ENCODE assay signal across 20 cellular contexts in genomic region chr2:144026679-144027078, GRCh38.
DNase-seq lines count a peak whose midpoint lies in the region; ATAC-seq, FAIRE-seq and TF ChIP-seq lines count a peak whose summit lies in the region.
"Had no signal": no experiment of that assay in that cellular context is flagged by ENCODE, and none has a peak within 500 bp of the region (broad histone marks: within the 10 kb centered on the region; RNA-seq: fewer than 3 reads in every experiment).

No MANE protein-coding gene starts in this region.

- no peak overlapping the region for H2AFZ ChIP-seq in HepG2 (ENCODE audit: low read length)
- H2AFZ ChIP-seq in K562 (ENCODE audit: low read depth, low read length) = no peak overlapping the region

- H3K36me3 ChIP-seq in HepG2 (replicated peaks in 1 of 2; ENCODE audit: control insufficient read depth in 1 of 2, insufficient read depth in 2 of 2, low read length in 2 of 2) = no peaks in the 10 kb centered on the region
- H3K36me3 ChIP-seq in right lobe of liver = no peaks in the 10 kb centered on the region
- no peaks in the 10 kb centered on the region for H3K36me3 ChIP-seq in K562 (ENCODE audit: control insufficient read depth, insufficient read depth, low read length)
- H3K36me3 ChIP-seq: BLaER1 treated with 17β-estradiol and CSF1 and Interleukin-3, amounts not matched to agents 10 nM and 100 nM had no signal

- H3K9me3 ChIP-seq in HepG2 (ENCODE audit: low read length) = peaks cover 12% of the 10 kb centered on the region
- H3K9me3 ChIP-seq in right lobe of liver = peaks cover 0 to 4% (median 0%) of the 10 kb centered on the region in 4 donors
- no peaks in the 10 kb centered on the region for H3K9me3 ChIP-seq in K562 (replicated peaks; ENCODE audit: control insufficient read depth, insufficient read depth, low read depth, low read length)

- 82% methylated on average over 1 of the region's 1 CpG for WGBS in HepG2 (ENCODE audit: low lambda C conversion rate)
- 100% methylated on average over 1 of the region's 1 CpG for WGBS in right lobe of liver (ENCODE audit: insufficient coverage, low coverage, low lambda C conversion rate, missing lambda C conversion rate)
- 50% methylated on average over 1 of the region's 1 CpG for WGBS in K562 (ENCODE audit: insufficient coverage, low coverage, missing lambda C conversion rate)

- in situ Hi-C loops in HepG2 (cut with HindIII; ENCODE audit: extremely low pct_ligation_motif_present, low pct_unique_long_range_greater_than_20kb) = no loop called here
- in situ Hi-C loops in K562 (cut with MboI) = no loop called here

- H3K79me2 ChIP-seq in HepG2 (ENCODE audit: insufficient read depth, low read length) = no peaks in the 10 kb centered on the region
- H3K79me2 ChIP-seq in K562 (ENCODE audit: control insufficient read depth, insufficient read depth, low read length) = no peaks in the 10 kb centered on the region

- no peaks in the 10 kb centered on the region for H3K27me3 ChIP-seq in HepG2 (ENCODE audit: control insufficient read depth in 1 of 2, insufficient read depth in 2 of 2, low read length in 2 of 2)
- H3K27me3 ChIP-seq in right lobe of liver = no peaks in the 10 kb centered on the region
- H3K27me3 ChIP-seq in K562 (ENCODE audit: control insufficient read depth in 2 of 2, insufficient read depth in 2 of 2, low read length in 2 of 2) = no peaks in the 10 kb centered on the region
- H3K27me3 ChIP-seq: BLaER1 treated with 17β-estradiol and CSF1 and Interleukin-3, amounts not matched to agents 10 nM and 100 nM had no signal

- H3K9ac ChIP-seq in HepG2 (ENCODE audit: insufficient read depth, low read depth, low read length) (no peak overlapping the region), K562 (ENCODE audit: insufficient read depth in 1 of 2, low read depth in 2 of 2, low read length in 2 of 2) (no peak overlapping the region)
- H3K9ac ChIP-seq: BLaER1 treated with 17β-estradiol and CSF1 and Interleukin-3, amounts not matched to agents 10 nM and 100 nM had no signal

- no peak overlapping the region for H3K27ac ChIP-seq in HepG2 (ENCODE audit: extremely low read length, insufficient read depth, low read length)
- H3K27ac ChIP-seq in right lobe of liver = no peak overlapping the region
- H3K27ac ChIP-seq in K562 (ENCODE audit: extremely low read depth, low read depth, low read length) = no peak overlapping the region
- H3K27ac ChIP-seq: 22Rv1; BLaER1 treated with 17β-estradiol and CSF1 and Interleukin-3, amounts not matched to agents 10 nM and 100 nM; C4-2B had no signal

- TF ChIP-seq CTCF in HepG2 (CRISPR knock-in tag; IDR thresholded peaks at IDR 0.05) (no peak), right lobe of liver (IDR thresholded peaks at IDR 0.05) (no peak), K562 (IDR thresholded peaks at IDR 0.05 in 2 of 3, conservative IDR thresholded peaks at IDR 0.05 in 1 of 3; ENCODE audit: insufficient read depth in 2 of 3, low read depth in 1 of 3, low read length in 3 of 3) (no peak)

- H3K4me1 ChIP-seq in HepG2 (ENCODE audit: insufficient read depth, low read length) = no peaks in the 10 kb centered on the region
- no peaks in the 10 kb centered on the region for H3K4me1 ChIP-seq in right lobe of liver
- H3K4me1 ChIP-seq in K562 (replicated peaks in 1 of 2; ENCODE audit: control insufficient read depth in 2 of 2, insufficient read depth in 2 of 2, low read length in 2 of 2) = no peaks in the 10 kb centered on the region
- H3K4me1 ChIP-seq: BLaER1 treated with 17β-estradiol and CSF1 and Interleukin-3, amounts not matched to agents 10 nM and 100 nM had no signal

- H3K4me2 ChIP-seq in HepG2 (ENCODE audit: low read depth, low read length) (no peak overlapping the region), K562 (ENCODE audit: insufficient read depth, low read length) (no peak overlapping the region)
- H3K4me2 ChIP-seq: BLaER1 treated with 17β-estradiol and CSF1 and Interleukin-3, amounts not matched to agents 10 nM and 100 nM had no signal

- H4K20me1 ChIP-seq in HepG2 (ENCODE audit: insufficient read depth, low read length) = no peaks in the 10 kb centered on the region
- H4K20me1 ChIP-seq in K562 (replicated peaks; ENCODE audit: control insufficient read depth, insufficient read depth, low read length) = no peaks in the 10 kb centered on the region
- H4K20me1 ChIP-seq: BLaER1 treated with 17β-estradiol and CSF1 and Interleukin-3, amounts not matched to agents 10 nM and 100 nM had no signal

- intact Hi-C loops in HepG2 (cut with micrococcal nuclease; ENCODE audit: unreplicated experiment) = no loop called here
- intact Hi-C loops in right lobe of liver (cut with DNase I) = no loop called here
- intact Hi-C loops in K562 (cut with micrococcal nuclease) = no loop called here

- no TSS peak for BruUV-seq in HepG2 (replicated peaks; lab: Mats Ljungman, UMichigan)
- no TSS peak for BruUV-seq in K562 (replicated peaks; lab: Mats Ljungman, UMichigan)

- no peak for ATAC-seq in HepG2
- no peak for ATAC-seq in right lobe of liver
- ATAC-seq in K562 = no peak
- ATAC-seq in HG03378 (IDR thresholded peaks at IDR 0.05; ENCODE audit: unreplicated experiment) = no peak

- H3K9me1 ChIP-seq in K562 (ENCODE audit: control insufficient read depth, insufficient read depth, low read length) = no peaks in the 10 kb centered on the region

- TF ChIP-seq RAD21 in HepG2 (CRISPR knock-in tag; IDR thresholded peaks at IDR 0.05) (no peak), K562 (CRISPR knock-in tag; conservative IDR thresholded peaks at IDR 0.05 in 1 of 2, IDR thresholded peaks at IDR 0.05 in 1 of 2) (no peak)

- no peak for DNase-seq in HepG2 (ENCODE audit: low spot score)
- no peak for DNase-seq in right lobe of liver
- peak; percentile 79 for DNase-seq in NCI-H82 (lab: John Stamatoyannopoulos, UW)
- DNase-seq in K562 (ENCODE audit: extremely low read depth in 1 of 4, low spot score in 3 of 4) = no peak
- peak; percentile 3 for DNase-seq in left kidney (ENCODE audit: low read depth, low spot score)
- DNase-seq in putamen (ENCODE audit: low spot score) = no peak
- DNase-seq in NCI-H1694 (lab: John Stamatoyannopoulos, UW) = no peak
- DNase-seq: AML-193; CD4-positive, alpha-beta T cell; CD8-positive, alpha-beta memory T cell; COR-L47; DMS 273 treated with DMSO at 0.1 percent for 48 hours; DMS79 treated with DMSO at 0.1 percent for 48 hours; GF-D8 had no signal

- CTCF ChIA-PET in HepG2 (lab: Yijun Ruan, JAX; ENCODE audit: low intra/inter-chr PET ratio, low total read pairs) = no interaction called here
- CTCF ChIA-PET in K562 (lab: Yijun Ruan, JAX; ENCODE audit: low intra/inter-chr PET ratio) = no interaction called here

- H3K4me3 ChIP-seq in HepG2 (replicated peaks in 1 of 3; ENCODE audit: insufficient read depth in 1 of 3, low read depth in 2 of 3, low read length in 3 of 3) (no peak overlapping the region), right lobe of liver (no peak overlapping the region), K562 (no peak overlapping the region)
- H3K4me3 ChIP-seq: BLaER1 treated with 17β-estradiol and CSF1 and Interleukin-3, amounts not matched to agents 10 nM and 100 nM had no signal

- TF ChIP-seq POLR2A in HepG2 (IDR thresholded peaks at IDR 0.05; ENCODE audit: insufficient read depth in 1 of 2, low read depth in 2 of 2, low read length in 2 of 2) (no peak), right lobe of liver (IDR thresholded peaks at IDR 0.05) (no peak), K562 (conservative IDR thresholded peaks at IDR 0.05) (no peak)

- FAIRE-seq in HepG2 (lab: Jason Lieb, UNC) (no peak), K562 (lab: Jason Lieb, UNC) (no peak)
- FAIRE-seq: G401.6, GM19239 had no signal

- TF ChIP-seq EP300 in HepG2 (IDR thresholded peaks at IDR 0.05; ENCODE audit: low read depth in 2 of 2, low read length in 2 of 2) (no peak), HepG2 (CRISPR knock-in tag; IDR thresholded peaks at IDR 0.05; ENCODE audit: borderline replicate concordance) (no peak), K562 (IDR thresholded peaks at IDR 0.05; ENCODE audit: low read length) (no peak)

- POLR2A ChIA-PET in HepG2 (lab: Yijun Ruan, JAX) (no interaction called here), K562 (lab: Yijun Ruan, JAX) (no interaction called here)

TF ChIP-seq in HepG2, 621 proteins besides CTCF, POLR2A, EP300 and RAD21:
- no peak for TF ChIP-seq HNRNPL (IDR thresholded peaks at IDR 0.05; ENCODE audit: low read depth, low read length)
- peak; percentile 52 for TF ChIP-seq MAFF (IDR thresholded peaks at IDR 0.05; ENCODE audit: low read depth, low read length)
- TF ChIP-seq MAFK (conservative IDR thresholded peaks at IDR 0.05 in 1 of 2, IDR thresholded peaks at IDR 0.05 in 1 of 2; ENCODE audit: low read length in 2 of 2) = peak in 1 of 2 experiments; percentile 64; a peak in 3 of 4 replicates

TF ChIP-seq in K562, 482 proteins besides CTCF, POLR2A, EP300 and RAD21:
- TF ChIP-seq SIN3A (IDR thresholded peaks at IDR 0.05; ENCODE audit: borderline replicate concordance in 2 of 2, control insufficient read depth in 1 of 2, low read depth in 2 of 2, low read length in 2 of 2) (no peak), ZNF121 (CRISPR knock-in tag; conservative IDR thresholded peaks at IDR 0.05) (no peak), THRAP3 (IDR thresholded peaks at IDR 0.05; ENCODE audit: borderline replicate concordance) (no peak), RBM25 (IDR thresholded peaks at IDR 0.05; ENCODE audit: low read depth, low read length, severe bottlenecking) (peak; percentile 43)
TF ChIP-seq in K562: peak in this region for 1.

Comparison
In these comparisons a context has a peak if more than half of its experiments do, and no peak if none do; other contexts are left out.
1. DNase-seq: peak in NCI-H82 (single experiment) and left kidney (single experiment); none in HepG2 (single experiment), right lobe of liver (0 of 3), K562 (0 of 4), putamen (single experiment) and NCI-H1694 (single experiment).
2. Of the 241 proteins assayed by ChIP-seq in both HepG2 and K562: peak only in HepG2: MAFF; only in K562: none; in both: none; in neither: 239; mixed calls (peak in some experiments, not most) for 1.